In genomic region chr4:5710065-5710961, GRCh38 we compare ENCODE assay signal across 8 cellular contexts. TPM values are rescaled to one million over a fixed set of nuclear protein-coding genes. Genes with fewer than 3 reads are reported as not detected.
A peak's percentile ranks its signal among the peaks of the same experiment; 100 is the strongest.
DNase-seq lines count a peak whose midpoint lies in the region; ATAC-seq, FAIRE-seq and TF ChIP-seq lines count a peak whose summit lies in the region.

No MANE protein-coding gene starts in this region.

- no peaks in the 10 kb centered on the region for H3K36me3 ChIP-seq in pancreas

- H3K4me3 Mint-ChIP-seq in activated CD4-positive, alpha-beta T cell treated with anti-CD3 and anti-CD28 coated beads, Interleukin-2, amount 10 ng/mL, durations not matched to agents 24 days and 14 days = peak overlapping the region; percentile 68

- H3K27me3 ChIP-seq in foreskin keratinocyte = no peaks in the 10 kb centered on the region
- H3K27me3 ChIP-seq in pancreas = no peaks in the 10 kb centered on the region

- peak overlapping the region; percentile 20 for H3K27ac Mint-ChIP-seq in activated CD4-positive, alpha-beta T cell treated with anti-CD3 and anti-CD28 coated beads, Interleukin-2, amount 10 ng/mL, durations not matched to agents 24 days and 14 days

- no peaks in the 10 kb centered on the region for H3K36me3 Mint-ChIP-seq in activated CD4-positive, alpha-beta T cell treated with anti-CD3 and anti-CD28 coated beads, Interleukin-2, amount 10 ng/mL, durations not matched to agents 24 days and 14 days (ENCODE audit: low read depth)

- H3K9me3 ChIP-seq in pancreas = no peaks in the 10 kb centered on the region

- FAIRE-seq in pancreas (lab: Jason Lieb, UNC) = no peak

- H3K4me3 ChIP-seq in pancreas = peak overlapping the region; percentile 20 to 55 (median 41)

- H3K9me3 Mint-ChIP-seq in activated CD4-positive, alpha-beta T cell treated with anti-CD3 and anti-CD28 coated beads, Interleukin-2, amount 10 ng/mL, durations not matched to agents 24 days and 14 days = peaks cover 4% of the 10 kb centered on the region

- ATAC-seq in foreskin keratinocyte (peak; percentile 29), pancreas (peak in 3 of 4 donors; percentile 24 to 36 (median 30)), GM21367 (IDR thresholded peaks at IDR 0.05; ENCODE audit: unreplicated experiment) (no peak), HG02763 (IDR thresholded peaks at IDR 0.05; ENCODE audit: unreplicated experiment) (no peak)

- intact Hi-C loops in activated CD4-positive, alpha-beta T cell treated with anti-CD3 and anti-CD28 coated beads, Interleukin-2, amount 10 ng/mL, durations not matched to agents 24 days and 14 days (cut with micrococcal nuclease) = no loop called here
- intact Hi-C loops in pancreas (cut with DNase I) = no loop called here

- peak; percentile 4; the same call in 1 of the 2 replicates for TF ChIP-seq CTCF in VCaP (conservative IDR thresholded peaks at IDR 0.05)
- peak; percentile 48 for TF ChIP-seq CTCF in foreskin keratinocyte (conservative IDR thresholded peaks at IDR 0.05)
- TF ChIP-seq CTCF in pancreas (IDR thresholded peaks at IDR 0.05) = no peak

- H3K4me1 ChIP-seq in foreskin keratinocyte (peaks cover 16% of the 10 kb centered on the region), pancreas (peaks cover 0 to 7% (median 0%) of the 10 kb centered on the region in 3 donors)

- H3K27ac ChIP-seq in VCaP = peak overlapping the region; percentile 88
- H3K27ac ChIP-seq in foreskin keratinocyte = peak overlapping the region; percentile 96
- peak overlapping the region in 2 of 4 donors; percentile 33 to 57 for H3K27ac ChIP-seq in pancreas

- H3K27me3 Mint-ChIP-seq in activated CD4-positive, alpha-beta T cell treated with anti-CD3 and anti-CD28 coated beads, Interleukin-2, amount 10 ng/mL, durations not matched to agents 24 days and 14 days = peaks cover 40% of the 10 kb centered on the region

- WGBS in pancreas, 2 donors = 13 to 14% methylated on average over 13 of the region's 13 CpGs

- peaks cover 6% of the 10 kb centered on the region for H3K4me1 Mint-ChIP-seq in activated CD4-positive, alpha-beta T cell treated with anti-CD3 and anti-CD28 coated beads, Interleukin-2, amount 10 ng/mL, durations not matched to agents 24 days and 14 days

- no peak for DNase-seq in activated CD4-positive, alpha-beta T cell treated with anti-CD3 and anti-CD28 coated beads, Interleukin-2, amount 10 ng/mL, durations not matched to agents 24 days and 14 days
- DNase-seq in activated CD4-positive, alpha-beta T cell treated with anti-CD3 and anti-CD28 coated beads, Interleukin-2, amount 50 U/mL, for 48 hours = no peak
- DNase-seq in foreskin keratinocyte = peak; percentile 22 to 38
- no peak for DNase-seq in pancreas
- no peak for DNase-seq in stimulated activated naive CD4-positive, alpha-beta T cell treated with Interleukin-2 at 50 U/mL for 16 hours (lab: John Stamatoyannopoulos, UW)

RNA-seq across cellular contexts. Expression of gene EVC, which starts 0.7 kb away (rescaled TPM):
- total RNA-seq in activated CD4-positive, alpha-beta T cell treated with anti-CD3 and anti-CD28 coated beads, Interleukin-2, amount 10 ng/mL, durations not matched to agents 24 days and 14 days = 1.8 and 1.9 TPM in 2 replicates
- 26.3 and 33.4 TPM in 2 replicates for total RNA-seq in foreskin keratinocyte
- polyA plus RNA-seq in foreskin keratinocyte = 5.5 and 6.0 TPM in 2 replicates
- total RNA-seq in pancreas = 10 to 100 TPM; 10.4 to 17.8 (median 13.3) TPM
- polyA plus RNA-seq in pancreas = 10 to 100 TPM in 1 of 2 donors, 1 to 10 TPM in 1; 2.8 to 10.3 TPM

RNA-seq across cellular contexts. Expression of gene EVC2, which starts 2.0 kb away (rescaled TPM):
- total RNA-seq in activated CD4-positive, alpha-beta T cell treated with anti-CD3 and anti-CD28 coated beads, Interleukin-2, amount 10 ng/mL, durations not matched to agents 24 days and 14 days = 0.31 and 0.40 TPM in 2 replicates
- total RNA-seq in foreskin keratinocyte (7.5 TPM in 2 replicates), pancreas (1 to 10 TPM; 1.2 to 4.2 (median 1.9) TPM)
- polyA plus RNA-seq in foreskin keratinocyte (2.7 and 3.1 TPM in 2 replicates), pancreas (1 to 10 TPM; 1.8 to 2.6 TPM)

Comparison
In these comparisons a context has a peak if more than half of its experiments do, and no peak if none do; other contexts are left out.
1. DNase-seq: peak in foreskin keratinocyte (2 of 2); none in activated CD4-positive, alpha-beta T cell treated with anti-CD3 and anti-CD28 coated beads, Interleukin-2, amount 10 ng/mL, durations not matched to agents 24 days and 14 days (single experiment), activated CD4-positive, alpha-beta T cell treated with anti-CD3 and anti-CD28 coated beads, Interleukin-2, amount 50 U/mL, for 48 hours (0 of 2), pancreas (0 of 6) and stimulated activated naive CD4-positive, alpha-beta T cell treated with Interleukin-2 at 50 U/mL for 16 hours (single experiment).
2. CTCF ChIP-seq: peak in VCaP (single experiment) and foreskin keratinocyte (single experiment); none in pancreas (0 of 4).
3. ATAC-seq: peak in foreskin keratinocyte (single experiment) and pancreas (3 of 4); none in GM21367 (single experiment) and HG02763 (single experiment).